In the genomic region with DNA sequence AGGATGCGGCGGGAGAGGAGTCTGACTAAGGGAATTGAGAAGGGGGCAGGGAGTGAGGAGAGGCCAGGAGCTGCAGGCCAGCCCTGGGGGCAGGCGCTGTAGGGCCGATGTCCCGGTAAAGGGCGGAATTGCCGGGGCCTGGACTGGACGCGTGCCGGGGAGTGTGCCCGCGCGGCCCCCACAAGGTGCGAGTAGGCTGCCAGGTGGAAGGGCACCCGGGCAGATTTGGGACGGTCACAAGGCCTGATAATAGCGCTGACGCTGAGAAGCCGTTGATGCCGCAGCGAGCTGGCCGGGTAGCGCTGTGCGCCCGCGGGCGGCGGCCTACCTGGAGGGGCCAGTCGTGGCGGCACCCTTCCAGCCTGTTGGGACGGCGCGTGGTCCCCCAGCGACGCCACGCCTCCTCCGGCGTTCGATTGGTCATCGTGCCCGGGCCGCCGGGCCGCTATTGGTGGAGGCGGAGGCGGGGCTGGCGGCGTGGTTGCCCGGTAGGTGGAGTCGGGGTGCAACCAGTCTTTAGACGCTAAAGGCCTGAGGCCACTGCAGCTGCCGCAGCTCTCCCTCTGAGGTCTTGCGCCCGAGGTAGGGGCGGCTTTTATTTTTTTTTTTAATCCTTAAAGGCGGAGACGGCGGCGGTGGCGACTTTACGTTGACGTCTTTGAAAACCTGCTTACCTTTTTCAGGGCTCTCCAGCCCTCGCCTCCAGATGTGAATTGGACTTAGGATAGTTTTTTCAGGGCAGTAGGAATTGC, we compare ENCODE assay signal across 1 cellular context.
TF ChIP-seq lines count a peak whose summit lies in the region.

No MANE protein-coding gene starts in this region.

TF ChIP-seq in K562, 482 proteins besides CTCF, POLR2A, EP300 and RAD21 (continued from another document and continues in another):
- TF ChIP-seq, protein P1, sequence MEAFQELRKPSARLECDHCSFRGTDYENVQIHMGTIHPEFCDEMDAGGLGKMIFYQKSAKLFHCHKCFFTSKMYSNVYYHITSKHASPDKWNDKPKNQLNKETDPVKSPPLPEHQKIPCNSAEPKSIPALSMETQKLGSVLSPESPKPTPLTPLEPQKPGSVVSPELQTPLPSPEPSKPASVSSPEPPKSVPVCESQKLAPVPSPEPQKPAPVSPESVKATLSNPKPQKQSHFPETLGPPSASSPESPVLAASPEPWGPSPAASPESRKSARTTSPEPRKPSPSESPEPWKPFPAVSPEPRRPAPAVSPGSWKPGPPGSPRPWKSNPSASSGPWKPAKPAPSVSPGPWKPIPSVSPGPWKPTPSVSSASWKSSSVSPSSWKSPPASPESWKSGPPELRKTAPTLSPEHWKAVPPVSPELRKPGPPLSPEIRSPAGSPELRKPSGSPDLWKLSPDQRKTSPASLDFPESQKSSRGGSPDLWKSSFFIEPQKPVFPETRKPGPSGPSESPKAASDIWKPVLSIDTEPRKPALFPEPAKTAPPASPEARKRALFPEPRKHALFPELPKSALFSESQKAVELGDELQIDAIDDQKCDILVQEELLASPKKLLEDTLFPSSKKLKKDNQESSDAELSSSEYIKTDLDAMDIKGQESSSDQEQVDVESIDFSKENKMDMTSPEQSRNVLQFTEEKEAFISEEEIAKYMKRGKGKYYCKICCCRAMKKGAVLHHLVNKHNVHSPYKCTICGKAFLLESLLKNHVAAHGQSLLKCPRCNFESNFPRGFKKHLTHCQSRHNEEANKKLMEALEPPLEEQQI (IDR thresholded peaks at IDR 0.05), result no peak
- TF ChIP-seq, protein P2, sequence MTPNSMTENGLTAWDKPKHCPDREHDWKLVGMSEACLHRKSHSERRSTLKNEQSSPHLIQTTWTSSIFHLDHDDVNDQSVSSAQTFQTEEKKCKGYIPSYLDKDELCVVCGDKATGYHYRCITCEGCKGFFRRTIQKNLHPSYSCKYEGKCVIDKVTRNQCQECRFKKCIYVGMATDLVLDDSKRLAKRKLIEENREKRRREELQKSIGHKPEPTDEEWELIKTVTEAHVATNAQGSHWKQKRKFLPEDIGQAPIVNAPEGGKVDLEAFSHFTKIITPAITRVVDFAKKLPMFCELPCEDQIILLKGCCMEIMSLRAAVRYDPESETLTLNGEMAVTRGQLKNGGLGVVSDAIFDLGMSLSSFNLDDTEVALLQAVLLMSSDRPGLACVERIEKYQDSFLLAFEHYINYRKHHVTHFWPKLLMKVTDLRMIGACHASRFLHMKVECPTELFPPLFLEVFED (CRISPR knock-in tag; conservative IDR thresholded peaks at IDR 0.05), result no peak
- no peak; the same call in none of the 2 replicates for TF ChIP-seq ZNF212 (CRISPR knock-in tag; IDR thresholded peaks at IDR 0.05)
- TF ChIP-seq, protein P3, sequence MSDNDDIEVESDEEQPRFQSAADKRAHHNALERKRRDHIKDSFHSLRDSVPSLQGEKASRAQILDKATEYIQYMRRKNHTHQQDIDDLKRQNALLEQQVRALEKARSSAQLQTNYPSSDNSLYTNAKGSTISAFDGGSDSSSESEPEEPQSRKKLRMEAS (CRISPR knock-in tag; IDR thresholded peaks at IDR 0.05), result peak; percentile 91
- no peak for TF ChIP-seq MTA1 (IDR thresholded peaks at IDR 0.05; ENCODE audit: borderline replicate concordance)
- 0 out of 2 replicates have a peak, but pooled peaks have one; percentile 3 for TF ChIP-seq MTA2 (IDR thresholded peaks at IDR 0.05; ENCODE audit: low read depth)
- TF ChIP-seq MAFG (tag; conservative IDR thresholded peaks at IDR 0.05), result no peak
- TF ChIP-seq, protein P4, sequence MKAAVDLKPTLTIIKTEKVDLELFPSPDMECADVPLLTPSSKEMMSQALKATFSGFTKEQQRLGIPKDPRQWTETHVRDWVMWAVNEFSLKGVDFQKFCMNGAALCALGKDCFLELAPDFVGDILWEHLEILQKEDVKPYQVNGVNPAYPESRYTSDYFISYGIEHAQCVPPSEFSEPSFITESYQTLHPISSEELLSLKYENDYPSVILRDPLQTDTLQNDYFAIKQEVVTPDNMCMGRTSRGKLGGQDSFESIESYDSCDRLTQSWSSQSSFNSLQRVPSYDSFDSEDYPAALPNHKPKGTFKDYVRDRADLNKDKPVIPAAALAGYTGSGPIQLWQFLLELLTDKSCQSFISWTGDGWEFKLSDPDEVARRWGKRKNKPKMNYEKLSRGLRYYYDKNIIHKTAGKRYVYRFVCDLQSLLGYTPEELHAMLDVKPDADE (conservative IDR thresholded peaks at IDR 0.05; ENCODE audit: control insufficient read depth, low read depth, low read length), result peak; percentile 86
- TF ChIP-seq, protein P5, sequence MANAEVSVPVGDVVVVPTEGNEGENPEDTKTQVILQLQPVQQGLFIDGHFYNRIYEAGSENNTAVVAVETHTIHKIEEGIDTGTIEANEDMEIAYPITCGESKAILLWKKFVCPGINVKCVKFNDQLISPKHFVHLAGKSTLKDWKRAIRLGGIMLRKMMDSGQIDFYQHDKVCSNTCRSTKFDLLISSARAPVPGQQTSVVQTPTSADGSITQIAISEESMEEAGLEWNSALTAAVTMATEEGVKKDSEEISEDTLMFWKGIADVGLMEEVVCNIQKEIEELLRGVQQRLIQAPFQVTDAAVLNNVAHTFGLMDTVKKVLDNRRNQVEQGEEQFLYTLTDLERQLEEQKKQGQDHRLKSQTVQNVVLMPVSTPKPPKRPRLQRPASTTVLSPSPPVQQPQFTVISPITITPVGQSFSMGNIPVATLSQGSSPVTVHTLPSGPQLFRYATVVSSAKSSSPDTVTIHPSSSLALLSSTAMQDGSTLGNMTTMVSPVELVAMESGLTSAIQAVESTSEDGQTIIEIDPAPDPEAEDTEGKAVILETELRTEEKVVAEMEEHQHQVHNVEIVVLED (CRISPR knock-in tag; IDR thresholded peaks at IDR 0.05), result peak; percentile 45; the same call in 1 of the 2 replicates
- TF ChIP-seq, protein P6, sequence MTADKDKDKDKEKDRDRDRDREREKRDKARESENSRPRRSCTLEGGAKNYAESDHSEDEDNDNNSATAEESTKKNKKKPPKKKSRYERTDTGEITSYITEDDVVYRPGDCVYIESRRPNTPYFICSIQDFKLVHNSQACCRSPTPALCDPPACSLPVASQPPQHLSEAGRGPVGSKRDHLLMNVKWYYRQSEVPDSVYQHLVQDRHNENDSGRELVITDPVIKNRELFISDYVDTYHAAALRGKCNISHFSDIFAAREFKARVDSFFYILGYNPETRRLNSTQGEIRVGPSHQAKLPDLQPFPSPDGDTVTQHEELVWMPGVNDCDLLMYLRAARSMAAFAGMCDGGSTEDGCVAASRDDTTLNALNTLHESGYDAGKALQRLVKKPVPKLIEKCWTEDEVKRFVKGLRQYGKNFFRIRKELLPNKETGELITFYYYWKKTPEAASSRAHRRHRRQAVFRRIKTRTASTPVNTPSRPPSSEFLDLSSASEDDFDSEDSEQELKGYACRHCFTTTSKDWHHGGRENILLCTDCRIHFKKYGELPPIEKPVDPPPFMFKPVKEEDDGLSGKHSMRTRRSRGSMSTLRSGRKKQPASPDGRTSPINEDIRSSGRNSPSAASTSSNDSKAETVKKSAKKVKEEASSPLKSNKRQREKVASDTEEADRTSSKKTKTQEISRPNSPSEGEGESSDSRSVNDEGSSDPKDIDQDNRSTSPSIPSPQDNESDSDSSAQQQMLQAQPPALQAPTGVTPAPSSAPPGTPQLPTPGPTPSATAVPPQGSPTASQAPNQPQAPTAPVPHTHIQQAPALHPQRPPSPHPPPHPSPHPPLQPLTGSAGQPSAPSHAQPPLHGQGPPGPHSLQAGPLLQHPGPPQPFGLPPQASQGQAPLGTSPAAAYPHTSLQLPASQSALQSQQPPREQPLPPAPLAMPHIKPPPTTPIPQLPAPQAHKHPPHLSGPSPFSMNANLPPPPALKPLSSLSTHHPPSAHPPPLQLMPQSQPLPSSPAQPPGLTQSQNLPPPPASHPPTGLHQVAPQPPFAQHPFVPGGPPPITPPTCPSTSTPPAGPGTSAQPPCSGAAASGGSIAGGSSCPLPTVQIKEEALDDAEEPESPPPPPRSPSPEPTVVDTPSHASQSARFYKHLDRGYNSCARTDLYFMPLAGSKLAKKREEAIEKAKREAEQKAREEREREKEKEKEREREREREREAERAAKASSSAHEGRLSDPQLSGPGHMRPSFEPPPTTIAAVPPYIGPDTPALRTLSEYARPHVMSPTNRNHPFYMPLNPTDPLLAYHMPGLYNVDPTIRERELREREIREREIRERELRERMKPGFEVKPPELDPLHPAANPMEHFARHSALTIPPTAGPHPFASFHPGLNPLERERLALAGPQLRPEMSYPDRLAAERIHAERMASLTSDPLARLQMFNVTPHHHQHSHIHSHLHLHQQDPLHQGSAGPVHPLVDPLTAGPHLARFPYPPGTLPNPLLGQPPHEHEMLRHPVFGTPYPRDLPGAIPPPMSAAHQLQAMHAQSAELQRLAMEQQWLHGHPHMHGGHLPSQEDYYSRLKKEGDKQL (CRISPR knock-in tag; IDR thresholded peaks at IDR 0.05; ENCODE audit: borderline replicate concordance), result peak; percentile 4; the same call in 1 of the 2 replicates
- TF ChIP-seq ZNF785 (CRISPR knock-in tag; IDR thresholded peaks at IDR 0.05), result no peak
- 0 out of 2 replicates have a peak, but pooled peaks have one; percentile 24 for TF ChIP-seq CAMTA2 (CRISPR knock-in tag; conservative IDR thresholded peaks at IDR 0.05)
- TF ChIP-seq NEUROD1 (IDR thresholded peaks at IDR 0.05; ENCODE audit: borderline replicate concordance, low read depth, low read length, partially characterized antibody), result peak; percentile 54
- no peak for TF ChIP-seq TOE1 (IDR thresholded peaks at IDR 0.05; ENCODE audit: borderline replicate concordance)
- no peak; the same call in 1 of the 2 replicates for TF ChIP-seq TOE1 (CRISPR knock-in tag; IDR thresholded peaks at IDR 0.05; ENCODE audit: borderline replicate concordance, low read depth)
- TF ChIP-seq PHF20 (IDR thresholded peaks at IDR 0.05; ENCODE audit: partially characterized antibody), result no peak
- TF ChIP-seq, protein P7, sequence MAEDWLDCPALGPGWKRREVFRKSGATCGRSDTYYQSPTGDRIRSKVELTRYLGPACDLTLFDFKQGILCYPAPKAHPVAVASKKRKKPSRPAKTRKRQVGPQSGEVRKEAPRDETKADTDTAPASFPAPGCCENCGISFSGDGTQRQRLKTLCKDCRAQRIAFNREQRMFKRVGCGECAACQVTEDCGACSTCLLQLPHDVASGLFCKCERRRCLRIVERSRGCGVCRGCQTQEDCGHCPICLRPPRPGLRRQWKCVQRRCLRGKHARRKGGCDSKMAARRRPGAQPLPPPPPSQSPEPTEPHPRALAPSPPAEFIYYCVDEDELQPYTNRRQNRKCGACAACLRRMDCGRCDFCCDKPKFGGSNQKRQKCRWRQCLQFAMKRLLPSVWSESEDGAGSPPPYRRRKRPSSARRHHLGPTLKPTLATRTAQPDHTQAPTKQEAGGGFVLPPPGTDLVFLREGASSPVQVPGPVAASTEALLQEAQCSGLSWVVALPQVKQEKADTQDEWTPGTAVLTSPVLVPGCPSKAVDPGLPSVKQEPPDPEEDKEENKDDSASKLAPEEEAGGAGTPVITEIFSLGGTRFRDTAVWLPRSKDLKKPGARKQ (CRISPR knock-in tag; IDR thresholded peaks at IDR 0.05), result no peak
- TF ChIP-seq DDX20 (tag; IDR thresholded peaks at IDR 0.05; ENCODE audit: low read depth), result no peak
- TF ChIP-seq KDM2B (CRISPR knock-in tag; IDR thresholded peaks at IDR 0.05), result no peak
- peak; percentile 84 for TF ChIP-seq ZNF384 (IDR thresholded peaks at IDR 0.05; ENCODE audit: low read depth, low read length)
- no peak for TF ChIP-seq HCFC1 (IDR thresholded peaks at IDR 0.05; ENCODE audit: low read depth, low read length)
- TF ChIP-seq ZNF41 (CRISPR knock-in tag; conservative IDR thresholded peaks at IDR 0.05), result no peak
- TF ChIP-seq, protein P8, sequence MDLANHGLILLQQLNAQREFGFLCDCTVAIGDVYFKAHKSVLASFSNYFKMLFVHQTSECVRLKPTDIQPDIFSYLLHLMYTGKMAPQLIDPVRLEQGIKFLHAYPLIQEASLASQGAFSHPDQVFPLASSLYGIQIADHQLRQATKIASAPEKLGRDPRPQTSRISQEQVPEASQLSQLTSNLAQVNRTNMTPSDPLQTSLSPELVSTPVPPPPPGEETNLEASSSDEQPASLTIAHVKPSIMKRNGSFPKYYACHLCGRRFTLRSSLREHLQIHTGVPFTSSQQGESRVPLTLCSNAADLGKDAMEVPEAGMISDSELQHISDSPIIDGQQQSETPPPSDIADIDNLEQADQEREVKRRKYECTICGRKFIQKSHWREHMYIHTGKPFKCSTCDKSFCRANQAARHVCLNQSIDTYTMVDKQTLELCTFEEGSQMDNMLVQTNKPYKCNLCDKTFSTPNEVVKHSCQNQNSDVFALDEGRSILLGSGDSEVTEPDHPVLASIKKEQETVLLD (IDR thresholded peaks at IDR 0.05), result no peak
- TF ChIP-seq DMBX1 (CRISPR knock-in tag; IDR thresholded peaks at IDR 0.05; ENCODE audit: borderline replicate concordance), result no peak
- TF ChIP-seq PHB2 (IDR thresholded peaks at IDR 0.05; ENCODE audit: low read depth), result no peak
- TF ChIP-seq FOXK2 (conservative IDR thresholded peaks at IDR 0.05 in 1 of 2, IDR thresholded peaks at IDR 0.05 in 1 of 2; ENCODE audit: low read depth in 2 of 2), result peak in 1 of 2 experiments; percentile 24; a peak in 2 of 4 replicates
- TF ChIP-seq, protein P9, sequence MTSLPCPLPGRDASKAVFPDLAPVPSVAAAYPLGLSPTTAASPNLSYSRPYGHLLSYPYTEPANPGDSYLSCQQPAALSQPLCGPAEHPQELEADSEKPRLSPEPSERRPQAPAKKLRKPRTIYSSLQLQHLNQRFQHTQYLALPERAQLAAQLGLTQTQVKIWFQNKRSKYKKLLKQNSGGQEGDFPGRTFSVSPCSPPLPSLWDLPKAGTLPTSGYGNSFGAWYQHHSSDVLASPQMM (CRISPR knock-in tag; IDR thresholded peaks at IDR 0.05), result no peak
- no peak for TF ChIP-seq SPI1 (IDR thresholded peaks at IDR 0.05; ENCODE audit: borderline replicate concordance, low read depth, low read length)
- no peak for TF ChIP-seq BRCA1 (IDR thresholded peaks at IDR 0.05)
- TF ChIP-seq BRCA1 (CRISPR knock-in tag; IDR thresholded peaks at IDR 0.05), result 0 out of 2 replicates have a peak, but pooled peaks have one; percentile 40
- TF ChIP-seq FOXA1 (IDR thresholded peaks at IDR 0.05; ENCODE audit: borderline replicate concordance), result no peak
- TF ChIP-seq, protein P10, sequence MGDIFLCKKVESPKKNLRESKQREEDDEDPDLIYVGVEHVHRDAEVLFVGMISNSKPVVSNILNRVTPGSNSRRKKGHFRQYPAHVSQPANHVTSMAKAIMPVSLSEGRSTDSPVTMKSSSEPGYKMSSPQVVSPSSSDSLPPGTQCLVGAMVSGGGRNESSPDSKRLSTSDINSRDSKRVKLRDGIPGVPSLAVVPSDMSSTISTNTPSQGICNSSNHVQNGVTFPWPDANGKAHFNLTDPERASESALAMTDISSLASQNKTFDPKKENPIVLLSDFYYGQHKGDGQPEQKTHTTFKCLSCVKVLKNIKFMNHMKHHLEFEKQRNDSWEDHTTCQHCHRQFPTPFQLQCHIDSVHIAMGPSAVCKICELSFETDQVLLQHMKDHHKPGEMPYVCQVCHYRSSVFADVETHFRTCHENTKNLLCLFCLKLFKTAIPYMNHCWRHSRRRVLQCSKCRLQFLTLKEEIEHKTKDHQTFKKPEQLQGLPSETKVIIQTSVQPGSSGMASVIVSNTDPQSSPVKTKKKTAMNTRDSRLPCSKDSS (IDR thresholded peaks at IDR 0.05; ENCODE audit: low read depth, partially characterized antibody), result no peak
- no peak for TF ChIP-seq HMG20A (CRISPR knock-in tag; conservative IDR thresholded peaks at IDR 0.05)
- no peak for TF ChIP-seq ZNF717 (CRISPR knock-in tag; IDR thresholded peaks at IDR 0.05)
- TF ChIP-seq MBD2 (IDR thresholded peaks at IDR 0.05; ENCODE audit: borderline replicate concordance, low read depth), result peak; percentile 82; the same call in 1 of the 2 replicates
- TF ChIP-seq NFYB (IDR thresholded peaks at IDR 0.05; ENCODE audit: extremely low read depth, insufficient read length), result peak; percentile 99
- TF ChIP-seq POLR2H (tag; IDR thresholded peaks at IDR 0.05; ENCODE audit: low read depth), result peak; percentile 52; the same call in 1 of the 2 replicates
- no peak for TF ChIP-seq RBM17 (IDR thresholded peaks at IDR 0.05; ENCODE audit: borderline replicate concordance, low read depth, low read length)
- no peak for TF ChIP-seq ZNF224 (CRISPR knock-in tag; IDR thresholded peaks at IDR 0.05)
